In genomic region chr7:150344299-150344698, GRCh38 we compare ENCODE assay signal across 25 cellular contexts. TPM values are rescaled to one million over a fixed set of nuclear protein-coding genes. Genes with fewer than 3 reads are reported as not detected.
"Had no signal": no experiment of that assay in that cellular context is flagged by ENCODE, and none has a peak within 500 bp of the region (broad histone marks: within the 10 kb centered on the region; RNA-seq: fewer than 3 reads in every experiment).

No MANE protein-coding gene starts in this region.

- H3K9ac ChIP-seq: neural progenitor cell, parathyroid adenoma had no signal

- DNase-seq: occipital lobe; ovary; psoas muscle; right cardiac atrium; right lobe of liver; small intestine; stimulated activated CD4-positive, alpha-beta T cell treated with anti-CD3 and anti-CD28 coated beads, Interleukin-15, amount 100 ng/mL, for 24 hours; stimulated activated CD4-positive, alpha-beta T cell treated with anti-CD3 and anti-CD28 coated beads, Interleukin-2, amount 100 ng/mL, for 24 hours; stimulated activated CD4-positive, alpha-beta T cell treated with anti-CD3 and anti-CD28 coated beads, Interleukin-2, amount 100 ng/mL, for 48 hours; stimulated activated CD4-positive, alpha-beta T cell treated with anti-CD3 and anti-CD28 coated beads, Interleukin-4, amount 100 ng/mL, for 24 hours; stimulated activated naive B cell treated with anti-CD40 and anti-IgM and Interleukin-4, amounts not matched to agents 10 μg/mL and 1 μg/mL and 100 μg/mL, for 72 hours; stimulated activated naive CD4-positive, alpha-beta T cell treated with Interleukin-2 at 50 U/mL for 16 hours; stomach; thyroid gland; trophoblast cell; upper lobe of left lung had no signal

- H3K4me3 ChIP-seq: neural progenitor cell, ovary, psoas muscle, right lobe of liver, sigmoid colon, stomach, thoracic aorta, thyroid gland, tibial nerve, upper lobe of left lung, vagina had no signal

- H3K79me2 ChIP-seq: parathyroid adenoma had no signal

- H3K4me2 ChIP-seq: neural progenitor cell had no signal

- H3K36me3 ChIP-seq: neural progenitor cell, ovary, sigmoid colon, stomach, thoracic aorta, thyroid gland, tibial nerve, upper lobe of left lung, vagina had no signal

- FAIRE-seq: small intestine, urothelium cell line had no signal

- ATAC-seq: psoas muscle; right cardiac atrium; right lobe of liver; stimulated activated effector memory CD8-positive, alpha-beta T cell treated with anti-CD3 and anti-CD28 coated beads, Interleukin-12 subunit alpha, Interleukin-12 subunit beta, amount 100 ng/mL, for 72 hours; stimulated activated naive B cell treated with anti-CD40 and anti-IgM and Interleukin-4, amounts not matched to agents 10 μg/mL and 1 μg/mL and 100 μg/mL, for 72 hours had no signal

- H3K27ac ChIP-seq: neural progenitor cell, ovary, parathyroid adenoma, psoas muscle, sigmoid colon, stomach, thoracic aorta, thyroid gland, tibial nerve, upper lobe of left lung, vagina had no signal

- H3K27me3 ChIP-seq: ovary, right lobe of liver, sigmoid colon, thyroid gland, vagina had no signal

- H2AFZ ChIP-seq: neural progenitor cell, parathyroid adenoma had no signal

- H3K9me3 ChIP-seq: ovary, psoas muscle, right lobe of liver, sigmoid colon, thoracic aorta, thyroid gland, upper lobe of left lung, vagina had no signal

RNA-seq across cellular contexts. Expression of gene ACTR3C, which starts 21.0 kb away (rescaled TPM):
- polyA plus RNA-seq: neural cell had no signal
